ENCODE assay signal across 1 cellular context in genomic region chr16:2122429-2122828, GRCh38.
TF ChIP-seq lines count a peak whose summit lies in the region.

No MANE protein-coding gene starts in this region.

TF ChIP-seq in GM23338, 12 proteins besides CTCF, POLR2A, EP300 and RAD21:
- no peak for TF ChIP-seq CREB1 (CRISPR knock-in tag; IDR thresholded peaks at IDR 0.05; ENCODE audit: low read depth)
TF ChIP-seq in GM23338: peak in this region for 0.
